ENCODE assay signal across 11 cellular contexts in the genomic region with DNA sequence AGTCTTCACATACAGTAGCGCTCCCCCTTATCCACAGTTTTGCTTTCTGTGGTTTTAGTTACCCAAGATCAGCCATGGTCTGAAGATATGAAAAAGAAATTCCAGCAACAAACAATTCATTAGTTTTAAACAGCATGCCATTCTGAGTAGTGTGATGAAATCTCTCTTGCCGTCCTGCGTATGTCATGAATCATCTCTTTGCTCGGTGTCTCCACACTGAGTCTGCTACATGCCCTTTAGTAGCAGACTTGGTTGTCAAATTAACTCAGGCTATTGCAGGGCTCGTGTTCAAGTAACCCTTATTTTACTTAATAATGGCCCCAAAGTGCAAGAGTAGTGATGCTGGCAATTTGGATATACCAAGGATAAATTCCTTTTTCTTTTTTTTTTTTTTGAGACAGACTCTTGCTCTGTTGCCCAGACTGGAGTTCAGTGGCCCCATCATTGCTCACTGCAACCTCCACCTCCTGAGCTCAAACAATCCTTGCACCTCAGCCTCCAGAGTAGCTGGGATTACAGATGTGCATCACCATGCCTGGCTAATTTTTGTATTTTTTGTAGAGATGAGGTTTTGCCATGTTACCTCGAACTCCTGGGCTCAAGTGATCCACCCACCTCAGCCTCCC. TPM values are rescaled to one million over a fixed set of nuclear protein-coding genes. Genes with fewer than 3 reads are reported as not detected.
DNase-seq lines count a peak whose midpoint lies in the region; ATAC-seq and TF ChIP-seq lines count a peak whose summit lies in the region.
"Had no signal": no experiment of that assay in that cellular context is flagged by ENCODE, and none has a peak within 500 bp of the region (broad histone marks: within the 10 kb centered on the region; RNA-seq: fewer than 3 reads in every experiment).

No MANE protein-coding gene starts in this region.

- H3K4me3 ChIP-seq in fibroblast of villous mesenchyme (ENCODE audit: low read depth, low read length) (no peak overlapping the region), WERI-Rb-1 (ENCODE audit: low read depth, low read length) (no peak overlapping the region)

- DNase-seq in A172 (ENCODE audit: low spot score) (peak; percentile 61), HCEC 1CT (peak; percentile 91), SK-MEL-5 (ENCODE audit: low read depth, low spot score) (peak; percentile 66), fibroblast of villous mesenchyme (ENCODE audit: low read depth) (peak; percentile 96), WERI-Rb-1 (no peak), NCI-H2081 treated with DMSO at 0.1 percent for 48 hours (lab: John Stamatoyannopoulos, UW) (no peak), NCI-H1092 treated with DMSO at 0.1 percent for 48 hours (lab: John Stamatoyannopoulos, UW) (no peak)
- DNase-seq: NCI-H1417 treated with DMSO at 0.1 percent for 48 hours had no signal

- H3K27ac ChIP-seq in WERI-Rb-1 = no peak overlapping the region
- H3K27ac ChIP-seq: C4-2B, parathyroid adenoma had no signal

- no peaks in the 10 kb centered on the region for H3K9me3 ChIP-seq in WERI-Rb-1 (ENCODE audit: severe bottlenecking)

- in situ Hi-C loops in SK-MEL-5 (cut with HindIII; ENCODE audit: low pct_unique_long_range_greater_than_20kb, low sequenced_read_pairs) = no loop called here

- ATAC-seq in GM21360 (IDR thresholded peaks at IDR 0.05; ENCODE audit: unreplicated experiment) = no peak

- peaks cover 3% of the 10 kb centered on the region for H3K36me3 ChIP-seq in WERI-Rb-1

- no peaks in the 10 kb centered on the region for H3K27me3 ChIP-seq in WERI-Rb-1 (ENCODE audit: insufficient read depth, low read depth, severe bottlenecking)

- no peak for TF ChIP-seq CTCF in fibroblast of villous mesenchyme (IDR thresholded peaks at IDR 0.05; ENCODE audit: insufficient read depth, low read depth, low read length)
- no peak for TF ChIP-seq CTCF in WERI-Rb-1 (IDR thresholded peaks at IDR 0.05; ENCODE audit: low read depth, low read length)

RNA-seq across cellular contexts. Expression of a gene that starts 22.6 kb away (rescaled TPM):
- total RNA-seq in A172 (2014; rRNA removed; shearing (Covaris generic)) = 4.0 and 6.0 TPM in 2 replicates
- 5.4 and 5.5 TPM in 2 replicates for total RNA-seq in SK-MEL-5 (2014; rRNA removed; shearing (Covaris generic))
- 26.5 and 37.9 TPM in 2 replicates for polyA plus RNA-seq in SK-MEL-5 (2015; cell fraction: cytosol; rRNA removed)
- 18.0 and 22.4 TPM in 2 replicates for polyA plus RNA-seq in SK-MEL-5 (2015; cell fraction: nucleus; rRNA removed)
- total RNA-seq in fibroblast of villous mesenchyme = 11.6 and 12.1 TPM in 2 replicates

Comparison
In these comparisons a context has a peak if more than half of its experiments do, and no peak if none do; other contexts are left out.
1. DNase-seq: peak in A172 (single experiment), HCEC 1CT (single experiment), SK-MEL-5 (single experiment) and fibroblast of villous mesenchyme (single experiment); none in WERI-Rb-1 (single experiment), NCI-H2081 treated with DMSO at 0.1 percent for 48 hours (single experiment) and NCI-H1092 treated with DMSO at 0.1 percent for 48 hours (single experiment).